ENCODE assay signal across 23 cellular contexts in genomic region chr6:149409617-149410016, GRCh38. TPM values are rescaled to one million over a fixed set of nuclear protein-coding genes. Genes with fewer than 3 reads are reported as not detected.
DNase-seq lines count a peak whose midpoint lies in the region; ATAC-seq and TF ChIP-seq lines count a peak whose summit lies in the region.
"Had no signal": no experiment of that assay in that cellular context is flagged by ENCODE, and none has a peak within 500 bp of the region (broad histone marks: within the 10 kb centered on the region; RNA-seq: fewer than 3 reads in every experiment).

No MANE protein-coding gene starts in this region.

- no peak for TF ChIP-seq CTCF in gastrocnemius medialis (IDR thresholded peaks at IDR 0.05 in 4 of 5, conservative IDR thresholded peaks at IDR 0.05 in 1 of 5)
- TF ChIP-seq CTCF in tibial artery (IDR thresholded peaks at IDR 0.05): no peak
- no peak for TF ChIP-seq CTCF in breast epithelium (IDR thresholded peaks at IDR 0.05)

- TF ChIP-seq POLR2A in gastrocnemius medialis (IDR thresholded peaks at IDR 0.05) (no peak), breast epithelium (IDR thresholded peaks at IDR 0.05) (no peak)

- H3K4me3 ChIP-seq in gastrocnemius medialis (no peak overlapping the region), tibial artery (no peak overlapping the region), breast epithelium (no peak overlapping the region)
- H3K4me3 ChIP-seq: A549 had no signal

- H3K27ac Mint-ChIP-seq in activated naive CD4-positive, alpha-beta T cell treated with anti-CD3 and anti-CD28 coated beads for 36 hours: peak overlapping the region; percentile 16
- H3K27ac Mint-ChIP-seq in activated naive CD8-positive, alpha-beta T cell: peak overlapping the region; percentile 64
- H3K27ac Mint-ChIP-seq: HFFc6 had no signal

- H3K27me3 ChIP-seq in gastrocnemius medialis (no peaks in the 10 kb centered on the region), tibial artery (no peaks in the 10 kb centered on the region), breast epithelium (no peaks in the 10 kb centered on the region)

- H3K9me3 ChIP-seq in gastrocnemius medialis: no peaks in the 10 kb centered on the region
- no peaks in the 10 kb centered on the region for H3K9me3 ChIP-seq in tibial artery
- no peaks in the 10 kb centered on the region for H3K9me3 ChIP-seq in breast epithelium
- H3K9me3 ChIP-seq: A549 had no signal

- H3K27me3 Mint-ChIP-seq in activated naive CD4-positive, alpha-beta T cell treated with anti-CD3 and anti-CD28 coated beads for 36 hours (ENCODE audit: low read depth): no peaks in the 10 kb centered on the region
- no peaks in the 10 kb centered on the region for H3K27me3 Mint-ChIP-seq in activated naive CD8-positive, alpha-beta T cell
- H3K27me3 Mint-ChIP-seq: CD4-positive, alpha-beta memory T cell had no signal

- ATAC-seq in left cardiac atrium: peak; percentile 18 to 50
- ATAC-seq in gastrocnemius medialis: peak in 1 of 2 donors; percentile 46
- ATAC-seq: A549 had no signal

- H3K4me1 Mint-ChIP-seq in activated naive CD4-positive, alpha-beta T cell treated with anti-CD3 and anti-CD28 coated beads for 36 hours (ENCODE audit: low read depth): peaks cover 28% of the 10 kb centered on the region
- peaks cover 20% of the 10 kb centered on the region for H3K4me1 Mint-ChIP-seq in activated naive CD8-positive, alpha-beta T cell (ENCODE audit: low read depth)

- H3K9me3 Mint-ChIP-seq in activated naive CD4-positive, alpha-beta T cell treated with anti-CD3 and anti-CD28 coated beads for 36 hours: peaks cover under 1% of the 10 kb centered on the region
- peaks cover 1% of the 10 kb centered on the region for H3K9me3 Mint-ChIP-seq in activated naive CD8-positive, alpha-beta T cell (ENCODE audit: low read depth)
- H3K9me3 Mint-ChIP-seq: HFFc6 had no signal

- H3K27ac ChIP-seq in gastrocnemius medialis (peak overlapping the region; percentile 56 to 71 (median 68)), tibial artery (no peak overlapping the region), breast epithelium (no peak overlapping the region)
- H3K27ac ChIP-seq: A549, KMS-11 had no signal

- H3K4me3 Mint-ChIP-seq in activated naive CD4-positive, alpha-beta T cell treated with anti-CD3 and anti-CD28 coated beads for 36 hours: no peak overlapping the region
- no peak overlapping the region for H3K4me3 Mint-ChIP-seq in activated naive CD8-positive, alpha-beta T cell
- H3K4me3 Mint-ChIP-seq: CD4-positive, alpha-beta memory T cell; HFFc6 had no signal

- CTCF ChIA-PET in activated naive CD4-positive, alpha-beta T cell treated with anti-CD3 and anti-CD28 coated beads for 36 hours (lab: Charles Lee): interaction anchor here (2.8 kb wide), 1 partner anchor 22 kb away, joined by 10 read pairs; no protein-coding TSS in a partner anchor

- H3K36me3 ChIP-seq in gastrocnemius medialis (peaks cover 0 to 11% of the 10 kb centered on the region in 2 donors), tibial artery (peaks cover 6 to 33% (median 13%) of the 10 kb centered on the region in 3 donors), breast epithelium (no peaks in the 10 kb centered on the region)

- in situ Hi-C loops in gastrocnemius medialis (cut with MboI; ENCODE audit: low sequenced_read_pairs in 4 of 4): loop anchor here in 1 of 4 donors (25.0 kb wide), 1 partner anchor 97 kb away; the partner anchor contains the start of gene TAB2

- peaks cover 10 to 16% of the 10 kb centered on the region in 2 donors for H3K4me1 ChIP-seq in gastrocnemius medialis
- H3K4me1 ChIP-seq in tibial artery: no peaks in the 10 kb centered on the region
- no peaks in the 10 kb centered on the region for H3K4me1 ChIP-seq in breast epithelium

- H3K36me3 Mint-ChIP-seq in activated naive CD4-positive, alpha-beta T cell treated with anti-CD3 and anti-CD28 coated beads for 36 hours (ENCODE audit: low read depth): peaks cover 38% of the 10 kb centered on the region
- H3K36me3 Mint-ChIP-seq in activated naive CD8-positive, alpha-beta T cell: peaks cover 17% of the 10 kb centered on the region

- no peak for DNase-seq in activated naive CD4-positive, alpha-beta T cell treated with anti-CD3 and anti-CD28 coated beads for 36 hours
- DNase-seq in activated naive CD4-positive, alpha-beta T cell (lab: John Stamatoyannopoulos, UW): no peak
- DNase-seq in left cardiac atrium (no peak), gastrocnemius medialis (no peak), tibial artery (no peak), pons (ENCODE audit: low spot score) (no peak), breast epithelium (ENCODE audit: low spot score in 2 of 2) (no peak)
- DNase-seq: CD4-positive, alpha-beta memory T cell; DMS153; GDM1; H7; HFFc6; NCI-H1417; NCI-H187 treated with DMSO at 0.1 percent for 48 hours; NCI-H2227 treated with DMSO at 0.1 percent for 48 hours; NCI-H510A treated with DMSO at 0.1 percent for 48 hours; NCI-H774; OCI-M1; SHP77 treated with DMSO at 0.1 percent for 48 hours had no signal

- intact Hi-C loops in activated naive CD4-positive, alpha-beta T cell treated with anti-CD3 and anti-CD28 coated beads for 36 hours (cut with micrococcal nuclease): loop anchor here (2.0 kb wide), 1 partner anchor 17 kb away; no protein-coding TSS in a partner anchor
- intact Hi-C loops in left cardiac atrium (cut with DNase I) (loop anchor here in 1 of 2 donors (5.0 kb wide), 1 partner anchor 92 kb away; the partner anchor contains the start of gene TAB2), gastrocnemius medialis (cut with DNase I; ENCODE audit: low total_unique reads) (loop anchor here (2.0 kb wide), 2 partner anchors 71 to 93 kb away; partner anchors contain the start of gene TAB2), tibial artery (cut with DNase I; ENCODE audit: low total_unique reads) (no loop called here), breast epithelium (cut with DNase I; ENCODE audit: low total_unique reads) (no loop called here)

RNA-seq across cellular contexts. Expression of gene SUMO4, which starts 9.6 kb away (rescaled TPM):
- total RNA-seq in activated naive CD4-positive, alpha-beta T cell treated with anti-CD3 and anti-CD28 coated beads for 36 hours: 1 to 10 TPM; 5.5 to 5.9 TPM
- total RNA-seq in left cardiac atrium (under 1 TPM; 0.63 to 0.71 TPM), gastrocnemius medialis (1 to 10 TPM in 1 of 4 donors, under 1 TPM in 1, not detected in 2; 0.33 to 6.3 TPM), breast epithelium (1 to 10 TPM; 3.0 to 7.8 (median 5.6) TPM)
- total RNA-seq: M059J had no signal

Comparison
In these comparisons a context has a peak if more than half of its experiments do, and no peak if none do; other contexts are left out.
1. H3K27ac ChIP-seq: peak in gastrocnemius medialis (4 of 4); none in tibial artery (0 of 2) and breast epithelium (0 of 2).
2. intact Hi-C loops: an anchor here in activated naive CD4-positive, alpha-beta T cell treated with anti-CD3 and anti-CD28 coated beads for 36 hours (2.0 kb wide) and gastrocnemius medialis (2.0 kb wide); none called in tibial artery and breast epithelium.